8 cellular contexts compared by ENCODE assay signal in the genomic region with DNA sequence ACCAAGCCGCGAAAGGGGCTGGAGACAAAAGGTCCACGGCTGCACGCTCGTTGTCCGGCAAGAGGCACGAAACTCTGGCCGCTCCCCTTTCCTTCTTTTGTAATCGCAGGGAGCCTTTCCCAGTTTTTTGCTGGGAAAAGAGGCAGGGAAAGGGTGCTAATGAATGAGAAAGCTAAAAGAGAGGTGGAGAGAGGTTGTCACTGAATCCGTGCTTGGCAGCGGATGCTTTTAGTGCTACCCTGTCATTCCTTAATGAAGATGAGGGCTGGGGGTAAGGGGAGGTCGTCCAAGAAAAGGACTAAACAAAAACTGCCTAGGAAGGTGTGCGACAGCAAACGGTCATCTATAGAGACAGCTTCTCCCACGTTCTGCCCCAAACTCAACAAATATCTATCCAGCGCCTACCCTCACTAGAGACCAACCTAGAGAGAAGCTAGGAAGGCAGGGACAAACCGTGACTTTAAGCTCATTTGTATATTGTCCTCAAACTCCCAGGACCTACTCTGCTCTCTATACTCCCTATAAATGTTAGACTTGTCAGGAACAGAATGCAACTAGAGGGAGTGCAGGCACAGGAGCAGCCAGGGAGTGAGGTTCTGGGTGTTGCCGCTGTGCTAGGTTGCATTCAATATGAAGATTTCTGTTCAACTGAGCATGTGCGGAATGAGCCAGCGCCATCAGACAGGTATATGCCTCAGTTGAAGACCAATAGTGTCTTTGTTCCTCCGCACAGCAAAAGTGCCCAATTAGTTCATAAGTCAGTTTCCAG. TPM values are rescaled to one million over a fixed set of nuclear protein-coding genes. Genes with fewer than 3 reads are reported as not detected.
DNase-seq lines count a peak whose midpoint lies in the region; ATAC-seq and TF ChIP-seq lines count a peak whose summit lies in the region.

No MANE protein-coding gene starts in this region.

- no peak for TF ChIP-seq CTCF in endodermal cell (conservative IDR thresholded peaks at IDR 0.05)
- no peak for TF ChIP-seq CTCF in mesothelial cell of epicardium (IDR thresholded peaks at IDR 0.05; ENCODE audit: unreplicated experiment)
- no peak for TF ChIP-seq CTCF in thoracic aorta (IDR thresholded peaks at IDR 0.05)

- H3K4me3 Mint-ChIP-seq in endodermal cell (peak overlapping the region; percentile 89), mesothelial cell of epicardium (peak overlapping the region; percentile 81)

- H3K4me3 ChIP-seq in GM08714 (ENCODE audit: low read length) (peak overlapping the region; percentile 85), endodermal cell (ENCODE audit: low read length) (peak overlapping the region; percentile 87), thoracic aorta (peak overlapping the region; percentile 83)

- no peaks in the 10 kb centered on the region for H3K27me3 ChIP-seq in endodermal cell (ENCODE audit: control insufficient read depth, insufficient read depth, low read length, poor library complexity, severe bottlenecking)
- no peaks in the 10 kb centered on the region for H3K27me3 ChIP-seq in thoracic aorta (replicated peaks; ENCODE audit: insufficient read depth)

- peak overlapping the region; percentile 83 for H3K27ac Mint-ChIP-seq in endodermal cell
- peak overlapping the region; percentile 91 for H3K27ac Mint-ChIP-seq in mesothelial cell of epicardium

- no peaks in the 10 kb centered on the region for H3K36me3 ChIP-seq in endodermal cell (ENCODE audit: control insufficient read depth, insufficient read depth, low read length)
- H3K36me3 ChIP-seq in thoracic aorta: no peaks in the 10 kb centered on the region

- H3K4me1 ChIP-seq in endodermal cell (ENCODE audit: control insufficient read depth, insufficient read depth, low read length) (no peaks in the 10 kb centered on the region), thoracic aorta (ENCODE audit: control insufficient read depth in 1 of 2, low read depth in 2 of 2) (no peaks in the 10 kb centered on the region)

- DNase-seq in NCI-H146 (lab: John Stamatoyannopoulos, UW) (peak; percentile 42), endodermal cell (peak; percentile 65), mesothelial cell of epicardium (ENCODE audit: low spot score in 2 of 2, unreplicated experiment in 2 of 2) (no peak), thoracic aorta (ENCODE audit: low spot score) (no peak), GDM1 (lab: John Stamatoyannopoulos, UW) (no peak)
- peak; percentile 9 for DNase-seq in activated CD4-positive, alpha-beta T cell treated with anti-CD3 and anti-CD28 coated beads for 1 hour

- H3K9ac ChIP-seq in endodermal cell (ENCODE audit: extremely low read depth, low read length, poor library complexity, severe bottlenecking): peak overlapping the region; percentile 59

- H3K27me3 Mint-ChIP-seq in endodermal cell (ENCODE audit: insufficient read depth): peaks cover 2% of the 10 kb centered on the region
- H3K27me3 Mint-ChIP-seq in mesothelial cell of epicardium (ENCODE audit: low read depth): no peaks in the 10 kb centered on the region

- WGBS in endodermal cell (ENCODE audit: insufficient coverage in 1 of 2, insufficient read length in 1 of 2), 2 experiments: 10 to 50% methylated on average over 2 to 19 of the region's 21 CpGs

- H3K9me3 Mint-ChIP-seq in endodermal cell (peaks cover 47% of the 10 kb centered on the region), mesothelial cell of epicardium (peaks cover 12% of the 10 kb centered on the region)

- H3K36me3 Mint-ChIP-seq in endodermal cell (ENCODE audit: low read depth) (no peaks in the 10 kb centered on the region), mesothelial cell of epicardium (no peaks in the 10 kb centered on the region)

- H3K27ac ChIP-seq in endodermal cell (ENCODE audit: low read depth, low read length) (peak overlapping the region; percentile 89), thoracic aorta (peak overlapping the region; percentile 66 to 82)

- H3K4me1 Mint-ChIP-seq in endodermal cell (peaks cover 12% of the 10 kb centered on the region), mesothelial cell of epicardium (peaks cover 9% of the 10 kb centered on the region)

- H3K9me3 ChIP-seq in endodermal cell (ENCODE audit: control insufficient read depth, low read length) (no peaks in the 10 kb centered on the region), thoracic aorta (no peaks in the 10 kb centered on the region)

- peak; percentile 38 for ATAC-seq in thoracic aorta (ENCODE audit: insufficient number of reproducible peaks, low FRiP score, low read depth)
- no peak for ATAC-seq in GM21515 (IDR thresholded peaks at IDR 0.05; ENCODE audit: unreplicated experiment)

RNA-seq across cellular contexts. Expression of gene CASK, which starts 0.8 kb away (rescaled TPM):
- 10 to 100 TPM; 79.1 to 87.1 TPM for total RNA-seq in endodermal cell
- polyA plus RNA-seq in endodermal cell (2013, experiment 1 of 2): 46.8 TPM
- 45.0 TPM for polyA plus RNA-seq in endodermal cell (2013, experiment 2 of 2)
- 61.6 to 70.3 TPM (median 63.8 TPM) in 3 replicates for total RNA-seq in mesothelial cell of epicardium
- total RNA-seq in thoracic aorta: 10 to 100 TPM; 44.3 to 46.1 TPM

Comparison
In these comparisons a context has a peak if more than half of its experiments do, and no peak if none do; other contexts are left out.
1. DNase-seq: peak in NCI-H146 (single experiment), activated CD4-positive, alpha-beta T cell treated with anti-CD3 and anti-CD28 coated beads for 1 hour (single experiment) and endodermal cell (single experiment); none in mesothelial cell of epicardium (0 of 2), thoracic aorta (single experiment) and GDM1 (single experiment).
2. Peak in every context shown above with its lines, with median percentiles within 50 percentile points of each other: H3K4me3 ChIP-seq.